ENCODE assay signal across 8 cellular contexts in the genomic region with DNA sequence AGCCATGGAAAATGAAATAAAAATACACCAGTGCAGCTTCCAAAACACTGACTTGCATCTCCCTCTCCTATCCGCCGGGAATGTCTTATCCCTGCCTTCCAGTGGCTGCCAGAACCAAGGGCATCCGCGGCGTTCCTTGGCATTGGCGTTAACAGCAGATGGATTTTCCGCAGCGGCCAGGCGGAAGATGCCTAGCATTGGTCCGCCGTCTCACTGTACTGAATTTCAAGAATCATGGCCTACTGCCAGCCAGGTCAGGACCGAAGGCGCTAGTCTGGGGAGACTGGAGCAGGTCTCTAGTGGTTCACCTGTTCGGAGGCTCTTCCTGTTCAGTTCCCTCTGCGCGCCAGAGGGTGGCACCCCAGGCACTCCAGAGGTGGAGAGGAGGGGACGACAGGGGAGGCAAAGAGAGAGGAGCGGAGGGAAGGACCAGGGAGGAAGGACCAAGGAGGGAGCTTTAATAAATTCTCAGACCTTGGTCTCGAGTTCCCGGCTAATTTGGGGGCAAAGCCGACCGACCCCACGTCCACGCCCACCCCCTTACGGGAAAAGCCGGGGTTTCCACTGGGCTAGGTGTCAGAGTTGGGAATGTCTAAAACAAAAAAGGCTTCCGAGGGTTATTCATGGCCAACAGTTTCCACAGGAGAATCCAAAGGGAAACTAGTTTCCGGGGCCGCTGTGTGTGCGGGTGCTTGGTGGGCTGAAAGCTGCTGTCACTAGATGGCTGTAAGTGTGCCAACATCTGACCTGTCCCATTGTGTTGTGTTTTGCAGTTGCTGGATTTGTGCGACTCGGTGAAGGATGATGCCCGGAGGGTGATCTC. TPM values are rescaled to one million over a fixed set of nuclear protein-coding genes. Genes with fewer than 3 reads are reported as not detected.
DNase-seq lines count a peak whose midpoint lies in the region; ATAC-seq and TF ChIP-seq lines count a peak whose summit lies in the region.

No MANE protein-coding gene starts in this region.

- peak; percentile 67 for DNase-seq in CD14-positive monocyte (ENCODE audit: low spot score)
- DNase-seq in NCI-H69 (lab: John Stamatoyannopoulos, UW) = peak; percentile 76
- peak; percentile 61 to 65 for DNase-seq in activated CD4-positive, alpha-beta T cell treated with anti-CD3 and anti-CD28 coated beads, Interleukin-2, amount 50 U/mL, for 4 hours
- peak; percentile 80 for DNase-seq in ecto neural progenitor cell (ENCODE audit: low spot score)
- peak; percentile 65 to 92 for DNase-seq in lower leg skin (ENCODE audit: low spot score in 2 of 2)
- peak; percentile 65 for DNase-seq in stimulated activated CD4-positive, alpha-beta T cell treated with anti-CD3 and anti-CD28 coated beads, Interleukin-2, amount 100 ng/mL, for 4 hours (ENCODE audit: low read depth)

- H3K27ac Mint-ChIP-seq in CD14-positive monocyte = peak overlapping the region in 1 of 7 donors; percentile 50

- H3K4me3 ChIP-seq in lower leg skin (ENCODE audit: low read depth, poor library complexity, severe bottlenecking) = no peak overlapping the region

- H3K27me3 Mint-ChIP-seq in CD14-positive monocyte (ENCODE audit: low read depth in 3 of 3) = peaks cover 59 to 62% (median 59%) of the 10 kb centered on the region in 3 donors

- peaks cover 4 to 15% of the 10 kb centered on the region in 2 donors for H3K36me3 Mint-ChIP-seq in CD14-positive monocyte

- intact Hi-C loops in CD14-positive monocyte (cut with micrococcal nuclease) (loop anchor here (5.0 to 10.0 kb wide), 2 partner anchors 302 to 585 kb away; no protein-coding TSS in a partner anchor), lower leg skin (cut with DNase I; ENCODE audit: low total_unique reads) (no loop called here)

- H3K4me3 Mint-ChIP-seq in CD14-positive monocyte = peak overlapping the region; percentile 92 to 98

- 3 to 4% methylated on average over 33 of the region's 33 CpGs for WGBS in lower leg skin, 2 donors

- peaks cover 38% of the 10 kb centered on the region for H3K4me1 Mint-ChIP-seq in CD14-positive monocyte

- ATAC-seq in HG02588 (IDR thresholded peaks at IDR 0.05; ENCODE audit: unreplicated experiment) = peak; percentile 16
- no peak for ATAC-seq in GM18520 (IDR thresholded peaks at IDR 0.05; ENCODE audit: unreplicated experiment)

- TF ChIP-seq POLR2A in lower leg skin (IDR thresholded peaks at IDR 0.05) = no peak

- TF ChIP-seq CTCF in CD14-positive monocyte (IDR thresholded peaks at IDR 0.05) (peak; percentile 79), lower leg skin (IDR thresholded peaks at IDR 0.05) (peak in 1 of 3 donors; percentile 80)

- peaks cover 0 to 27% (median 7%) of the 10 kb centered on the region in 7 donors for H3K9me3 Mint-ChIP-seq in CD14-positive monocyte

RNA-seq across cellular contexts. Expression of a gene that starts 3.7 kb away (rescaled TPM):
- polyA plus RNA-seq in CD14-positive monocyte = 10 to 100 TPM in 1 of 2 donors, 1 to 10 TPM in 1; 8.8 to 20.4 TPM
- 10 to 100 TPM in 3 of 4 donors, 1 to 10 TPM in 1; 5.4 to 17.2 (median 13.2) TPM for total RNA-seq in lower leg skin
